In the genomic region with DNA sequence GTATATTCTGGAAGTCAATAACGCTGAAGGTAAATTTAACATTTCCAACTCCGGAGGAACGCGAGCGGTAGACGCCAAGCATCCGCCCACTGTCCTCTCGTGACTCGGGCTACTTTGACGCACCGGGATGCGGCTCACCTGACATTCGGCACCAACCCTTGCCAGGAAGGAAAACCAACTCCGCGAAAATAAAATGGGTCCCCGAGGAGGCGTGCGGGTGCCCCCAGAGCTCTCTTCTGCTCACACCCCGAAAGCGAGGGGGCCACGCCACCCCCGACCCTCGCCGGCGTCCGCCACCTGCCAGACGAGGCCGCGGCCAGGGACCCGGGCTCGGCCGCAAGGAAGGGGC, we compare ENCODE assay signal across 8 cellular contexts. TPM values are rescaled to one million over a fixed set of nuclear protein-coding genes. Genes with fewer than 3 reads are reported as not detected.
A peak's percentile ranks its signal among the peaks of the same experiment; 100 is the strongest.
DNase-seq lines count a peak whose midpoint lies in the region; TF ChIP-seq lines count a peak whose summit lies in the region.

No MANE protein-coding gene starts in this region.

- TF ChIP-seq CTCF in cardiac muscle cell (IDR thresholded peaks at IDR 0.05; ENCODE audit: low read depth, low read length): no peak

- H3K27ac Mint-ChIP-seq in CD8-positive, alpha-beta memory T cell: peak overlapping the region; percentile 92 to 98 (median 96)
- H3K27ac Mint-ChIP-seq in activated naive CD4-positive, alpha-beta T cell treated with anti-CD3 and anti-CD28 coated beads for 36 hours: peak overlapping the region; percentile 88

- 1 to 2% methylated on average over 18 to 31 of the region's 32 CpGs for WGBS in GM23248 (ENCODE audit: low coverage in 1 of 2, low lambda C conversion rate in 2 of 2, missing lambda C conversion rate in 2 of 2), 2 experiments
- WGBS in trophoblast cell (ENCODE audit: extremely low coverage, insufficient coverage, insufficient read length): no CpG with 5 or more reads among the region's 32 CpGs

- H3K9me3 Mint-ChIP-seq in CD8-positive, alpha-beta memory T cell: no peaks in the 10 kb centered on the region
- no peaks in the 10 kb centered on the region for H3K9me3 Mint-ChIP-seq in activated naive CD4-positive, alpha-beta T cell treated with anti-CD3 and anti-CD28 coated beads for 36 hours

- H3K18ac ChIP-seq in trophoblast cell (ENCODE audit: low read length): peak overlapping the region; percentile 99

- peak; percentile 40 to 74 (median 67) for DNase-seq in CD8-positive, alpha-beta memory T cell
- DNase-seq in GM23248: peak; percentile 63
- peak; percentile 63 for DNase-seq in NCI-H526 treated with DMSO at 0.1 percent for 48 hours (lab: John Stamatoyannopoulos, UW)
- peak; percentile 81 for DNase-seq in activated naive CD4-positive, alpha-beta T cell treated with anti-CD3 and anti-CD28 coated beads for 36 hours
- DNase-seq in cardiac muscle cell (ENCODE audit: low read depth in 1 of 2, low spot score in 1 of 2): no peak
- DNase-seq in trophoblast cell: peak; percentile 32 to 55
- no peak for DNase-seq in SKM-1 (lab: John Stamatoyannopoulos, UW; ENCODE audit: unreplicated experiment)
- no peak for DNase-seq in D341Med (ENCODE audit: low spot score)

- no peaks in the 10 kb centered on the region for H3K9me3 ChIP-seq in CD8-positive, alpha-beta memory T cell (ENCODE audit: low read length)
- H3K9me3 ChIP-seq in GM23248 (ENCODE audit: low read depth) (no peaks in the 10 kb centered on the region), cardiac muscle cell (ENCODE audit: low read depth) (no peaks in the 10 kb centered on the region), trophoblast cell (ENCODE audit: insufficient read depth, low read depth, low read length) (no peaks in the 10 kb centered on the region)

- H3K14ac ChIP-seq in trophoblast cell (ENCODE audit: low read length): peak overlapping the region; percentile 98

- intact Hi-C loops in activated naive CD4-positive, alpha-beta T cell treated with anti-CD3 and anti-CD28 coated beads for 36 hours (cut with micrococcal nuclease): loop anchor here (1.0 to 2.0 kb wide), 6 partner anchors 15 to 432 kb away; a partner anchor contains a TSS

- POLR2A ChIA-PET in CD8-positive, alpha-beta memory T cell (lab: Charles Lee): interaction anchor here (0.6 to 1.4 kb wide), 3 partner anchors 9 to 433 kb away, joined by 4 to 7 read pairs (median 4); a partner anchor contains a TSS

- no peak overlapping the region for H3K23ac ChIP-seq in trophoblast cell (ENCODE audit: low read length)

- H2AFZ ChIP-seq in GM23248 (peak overlapping the region; percentile 93), trophoblast cell (ENCODE audit: insufficient read depth, low read length, poor library complexity) (peak overlapping the region; percentile 98)

- H4K91ac ChIP-seq in trophoblast cell (ENCODE audit: low read depth, low read length): peak overlapping the region; percentile 93

- no peaks in the 10 kb centered on the region for H3K9me2 ChIP-seq in GM23248 (ENCODE audit: insufficient read depth)

- H2AK5ac ChIP-seq in trophoblast cell (ENCODE audit: low read length): peak overlapping the region; percentile 29

- no peaks in the 10 kb centered on the region for H3K27me3 Mint-ChIP-seq in CD8-positive, alpha-beta memory T cell
- no peaks in the 10 kb centered on the region for H3K27me3 Mint-ChIP-seq in activated naive CD4-positive, alpha-beta T cell treated with anti-CD3 and anti-CD28 coated beads for 36 hours (ENCODE audit: low read depth)

- 0 out of 2 replicates have a peak, but pooled peaks cover 3% of the 10 kb centered on the region for H4K20me1 ChIP-seq in GM23248 (ENCODE audit: insufficient read depth)

- peak overlapping the region; percentile 88 for H3K4me3 ChIP-seq in CD8-positive, alpha-beta memory T cell (ENCODE audit: low read length)
- H3K4me3 ChIP-seq in GM23248 (peak overlapping the region; percentile 87), cardiac muscle cell (peak overlapping the region; percentile 89), trophoblast cell (ENCODE audit: low read depth, low read length) (peak overlapping the region; percentile 100)

- H2BK5ac ChIP-seq in trophoblast cell (ENCODE audit: low read depth, low read length, poor library complexity): peak overlapping the region; percentile 60

- H3K36me3 ChIP-seq in CD8-positive, alpha-beta memory T cell (ENCODE audit: insufficient read depth, low read length): no peaks in the 10 kb centered on the region
- H3K36me3 ChIP-seq in GM23248 (ENCODE audit: low read depth) (no peaks in the 10 kb centered on the region), cardiac muscle cell (no peaks in the 10 kb centered on the region), trophoblast cell (ENCODE audit: control insufficient read depth in 1 of 2, insufficient read depth in 2 of 2, low read length in 2 of 2) (no peaks in the 10 kb centered on the region)

- peaks cover 13% of the 10 kb centered on the region for H3K79me1 ChIP-seq in trophoblast cell (ENCODE audit: low read length)

- H4K8ac ChIP-seq in trophoblast cell (ENCODE audit: low read depth, low read length): peak overlapping the region; percentile 92

- peak overlapping the region; percentile 98 for H2BK120ac ChIP-seq in trophoblast cell (ENCODE audit: insufficient read depth, low read length, poor library complexity)

- CTCF ChIA-PET in CD8-positive, alpha-beta memory T cell (lab: Charles Lee): interaction anchor here (0.7 to 1.5 kb wide), 4 partner anchors 12 to 51 kb away, joined by 3 to 6 read pairs (median 3); no protein-coding TSS in a partner anchor
- CTCF ChIA-PET in activated naive CD4-positive, alpha-beta T cell treated with anti-CD3 and anti-CD28 coated beads for 36 hours (lab: Charles Lee): interaction anchor here (0.8 to 1.2 kb wide), 3 partner anchors 12 to 44 kb away, joined by 3 read pairs; no protein-coding TSS in a partner anchor

- no peaks in the 10 kb centered on the region for H3F3A ChIP-seq in GM23248 (ENCODE audit: insufficient read depth)

- H3K4me1 Mint-ChIP-seq in CD8-positive, alpha-beta memory T cell: peaks cover 40 to 48% (median 41%) of the 10 kb centered on the region in 3 donors
- peaks cover 31% of the 10 kb centered on the region for H3K4me1 Mint-ChIP-seq in activated naive CD4-positive, alpha-beta T cell treated with anti-CD3 and anti-CD28 coated beads for 36 hours (ENCODE audit: low read depth)

- H3K9ac ChIP-seq in GM23248: peak overlapping the region; percentile 83
- peak overlapping the region; percentile 76 for H3K9ac ChIP-seq in trophoblast cell (ENCODE audit: low read length)

- H3K27ac ChIP-seq in CD8-positive, alpha-beta memory T cell (ENCODE audit: low read depth, low read length): peak overlapping the region; percentile 93
- H3K27ac ChIP-seq in GM23248 (no peak overlapping the region), cardiac muscle cell (peak overlapping the region; percentile 91), trophoblast cell (ENCODE audit: low read depth, low read length) (no peak overlapping the region)

- peak overlapping the region; percentile 91 to 98 (median 95) for H3K4me3 Mint-ChIP-seq in CD8-positive, alpha-beta memory T cell
- peak overlapping the region; percentile 82 for H3K4me3 Mint-ChIP-seq in activated naive CD4-positive, alpha-beta T cell treated with anti-CD3 and anti-CD28 coated beads for 36 hours

- H4K12ac ChIP-seq in trophoblast cell (ENCODE audit: low read depth, low read length): peak overlapping the region; percentile 95

- H3K36me3 Mint-ChIP-seq in CD8-positive, alpha-beta memory T cell: peaks cover 0 to 11% (median 3%) of the 10 kb centered on the region in 3 donors
- H3K36me3 Mint-ChIP-seq in activated naive CD4-positive, alpha-beta T cell treated with anti-CD3 and anti-CD28 coated beads for 36 hours (ENCODE audit: low read depth): peaks cover 3% of the 10 kb centered on the region

- no peak overlapping the region for H2BK12ac ChIP-seq in trophoblast cell (ENCODE audit: low read length)

- H3K4ac ChIP-seq in trophoblast cell (ENCODE audit: low read depth, low read length): peak overlapping the region; percentile 85

- H3K79me2 ChIP-seq in GM23248 (ENCODE audit: insufficient read depth): peaks cover 53% of the 10 kb centered on the region
- peaks cover 10% of the 10 kb centered on the region for H3K79me2 ChIP-seq in trophoblast cell (ENCODE audit: control insufficient read depth, insufficient read depth, low read length, poor library complexity)

- H3K4me2 ChIP-seq in GM23248 (ENCODE audit: unreplicated experiment): peak overlapping the region; percentile 82
- H3K4me2 ChIP-seq in trophoblast cell (ENCODE audit: low read length): peak overlapping the region; percentile 100

- in situ Hi-C loops in GM23248 (cut with MboI): no loop called here

- H3K27me3 ChIP-seq in CD8-positive, alpha-beta memory T cell (ENCODE audit: insufficient read depth, low read length, poor library complexity, severe bottlenecking): no peaks in the 10 kb centered on the region
- H3K27me3 ChIP-seq in GM23248 (replicated peaks; ENCODE audit: insufficient read depth) (no peaks in the 10 kb centered on the region), cardiac muscle cell (no peaks in the 10 kb centered on the region), trophoblast cell (ENCODE audit: insufficient read depth, low read length) (no peaks in the 10 kb centered on the region)

- H3K4me1 ChIP-seq in CD8-positive, alpha-beta memory T cell (ENCODE audit: insufficient read depth, low read length): peaks cover 31% of the 10 kb centered on the region
- H3K4me1 ChIP-seq in GM23248 (ENCODE audit: insufficient read depth) (peaks cover 9% of the 10 kb centered on the region; the same call in 1 of the 2 replicates), cardiac muscle cell (ENCODE audit: low read depth) (peaks cover 8% of the 10 kb centered on the region), trophoblast cell (ENCODE audit: control insufficient read depth in 1 of 2, insufficient read depth in 2 of 2, low read length in 2 of 2) (peaks cover 3 to 6% of the 10 kb centered on the region in 2 experiments)

RNA-seq across cellular contexts. Expression of a gene that starts 0.7 kb away (rescaled TPM):
- total RNA-seq in CD8-positive, alpha-beta memory T cell: 10 to 100 TPM; 71.2 to 76.1 TPM
- 76.7 TPM for polyA plus RNA-seq in CD8-positive, alpha-beta memory T cell
- 19.2 and 35.3 TPM in 2 replicates for total RNA-seq in GM23248 (2014; rRNA removed; shearing (Covaris generic))
- polyA plus RNA-seq in GM23248 (2016; fragmentation: Nextera tagmentation; extraction: Ambion mirVana): 12.9 and 16.1 TPM in 2 replicates
- 10 to 100 TPM; 46.1 to 46.7 TPM for total RNA-seq in activated naive CD4-positive, alpha-beta T cell treated with anti-CD3 and anti-CD28 coated beads for 36 hours
- total RNA-seq in cardiac muscle cell: 20.4 and 22.8 TPM in 2 replicates
- polyA plus RNA-seq in cardiac muscle cell: 20.0 and 22.3 TPM in 2 replicates
- polyA plus RNA-seq in trophoblast cell (2013): 15.1 and 15.6 TPM in 2 replicates

Comparison
In these comparisons a context has a peak if more than half of its experiments do, and no peak if none do; other contexts are left out.
1. DNase-seq: peak in CD8-positive, alpha-beta memory T cell (5 of 5), GM23248 (single experiment), NCI-H526 treated with DMSO at 0.1 percent for 48 hours (single experiment), activated naive CD4-positive, alpha-beta T cell treated with anti-CD3 and anti-CD28 coated beads for 36 hours (single experiment) and trophoblast cell (2 of 2); none in cardiac muscle cell (0 of 2), SKM-1 (single experiment) and D341Med (single experiment).
2. H3K27ac ChIP-seq: peak in CD8-positive, alpha-beta memory T cell (single experiment) and cardiac muscle cell (single experiment); none in GM23248 (single experiment) and trophoblast cell (single experiment).
3. Peak in every context shown above with its lines, with median percentiles within 50 percentile points of each other: H3K4me3 ChIP-seq.